Comparison of ENCODE assay signal across 1 cellular context in the genomic region with DNA sequence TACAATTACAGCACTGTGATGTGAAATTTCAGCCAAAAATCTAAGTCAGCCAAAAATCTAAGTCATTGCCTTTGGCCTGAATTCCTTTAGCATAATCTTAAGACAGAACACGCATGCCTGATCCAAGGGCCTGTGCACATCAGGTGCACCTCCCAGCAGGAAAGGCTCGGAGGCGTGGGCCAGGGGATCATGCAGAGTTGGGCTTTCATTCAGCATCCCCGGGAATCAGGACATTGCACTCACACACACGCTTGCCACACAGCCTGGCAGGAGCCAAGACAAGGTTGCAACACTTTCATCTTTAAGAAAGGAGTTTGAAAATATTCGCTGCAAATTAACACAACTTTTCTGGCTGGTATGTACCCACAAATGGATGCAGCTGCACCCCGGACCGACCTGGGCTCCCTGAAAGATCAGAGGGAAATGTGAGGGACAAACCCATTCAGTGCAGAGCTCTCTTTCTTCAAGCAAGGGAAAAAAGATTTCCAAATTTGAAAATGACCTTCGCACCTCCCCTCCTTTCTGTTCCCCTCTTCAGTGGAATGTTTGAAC.
TF ChIP-seq lines count a peak whose summit lies in the region.

No MANE protein-coding gene starts in this region.

TF ChIP-seq in H1, 55 proteins besides CTCF, POLR2A, EP300 and RAD21:
- TF ChIP-seq, protein P1, sequence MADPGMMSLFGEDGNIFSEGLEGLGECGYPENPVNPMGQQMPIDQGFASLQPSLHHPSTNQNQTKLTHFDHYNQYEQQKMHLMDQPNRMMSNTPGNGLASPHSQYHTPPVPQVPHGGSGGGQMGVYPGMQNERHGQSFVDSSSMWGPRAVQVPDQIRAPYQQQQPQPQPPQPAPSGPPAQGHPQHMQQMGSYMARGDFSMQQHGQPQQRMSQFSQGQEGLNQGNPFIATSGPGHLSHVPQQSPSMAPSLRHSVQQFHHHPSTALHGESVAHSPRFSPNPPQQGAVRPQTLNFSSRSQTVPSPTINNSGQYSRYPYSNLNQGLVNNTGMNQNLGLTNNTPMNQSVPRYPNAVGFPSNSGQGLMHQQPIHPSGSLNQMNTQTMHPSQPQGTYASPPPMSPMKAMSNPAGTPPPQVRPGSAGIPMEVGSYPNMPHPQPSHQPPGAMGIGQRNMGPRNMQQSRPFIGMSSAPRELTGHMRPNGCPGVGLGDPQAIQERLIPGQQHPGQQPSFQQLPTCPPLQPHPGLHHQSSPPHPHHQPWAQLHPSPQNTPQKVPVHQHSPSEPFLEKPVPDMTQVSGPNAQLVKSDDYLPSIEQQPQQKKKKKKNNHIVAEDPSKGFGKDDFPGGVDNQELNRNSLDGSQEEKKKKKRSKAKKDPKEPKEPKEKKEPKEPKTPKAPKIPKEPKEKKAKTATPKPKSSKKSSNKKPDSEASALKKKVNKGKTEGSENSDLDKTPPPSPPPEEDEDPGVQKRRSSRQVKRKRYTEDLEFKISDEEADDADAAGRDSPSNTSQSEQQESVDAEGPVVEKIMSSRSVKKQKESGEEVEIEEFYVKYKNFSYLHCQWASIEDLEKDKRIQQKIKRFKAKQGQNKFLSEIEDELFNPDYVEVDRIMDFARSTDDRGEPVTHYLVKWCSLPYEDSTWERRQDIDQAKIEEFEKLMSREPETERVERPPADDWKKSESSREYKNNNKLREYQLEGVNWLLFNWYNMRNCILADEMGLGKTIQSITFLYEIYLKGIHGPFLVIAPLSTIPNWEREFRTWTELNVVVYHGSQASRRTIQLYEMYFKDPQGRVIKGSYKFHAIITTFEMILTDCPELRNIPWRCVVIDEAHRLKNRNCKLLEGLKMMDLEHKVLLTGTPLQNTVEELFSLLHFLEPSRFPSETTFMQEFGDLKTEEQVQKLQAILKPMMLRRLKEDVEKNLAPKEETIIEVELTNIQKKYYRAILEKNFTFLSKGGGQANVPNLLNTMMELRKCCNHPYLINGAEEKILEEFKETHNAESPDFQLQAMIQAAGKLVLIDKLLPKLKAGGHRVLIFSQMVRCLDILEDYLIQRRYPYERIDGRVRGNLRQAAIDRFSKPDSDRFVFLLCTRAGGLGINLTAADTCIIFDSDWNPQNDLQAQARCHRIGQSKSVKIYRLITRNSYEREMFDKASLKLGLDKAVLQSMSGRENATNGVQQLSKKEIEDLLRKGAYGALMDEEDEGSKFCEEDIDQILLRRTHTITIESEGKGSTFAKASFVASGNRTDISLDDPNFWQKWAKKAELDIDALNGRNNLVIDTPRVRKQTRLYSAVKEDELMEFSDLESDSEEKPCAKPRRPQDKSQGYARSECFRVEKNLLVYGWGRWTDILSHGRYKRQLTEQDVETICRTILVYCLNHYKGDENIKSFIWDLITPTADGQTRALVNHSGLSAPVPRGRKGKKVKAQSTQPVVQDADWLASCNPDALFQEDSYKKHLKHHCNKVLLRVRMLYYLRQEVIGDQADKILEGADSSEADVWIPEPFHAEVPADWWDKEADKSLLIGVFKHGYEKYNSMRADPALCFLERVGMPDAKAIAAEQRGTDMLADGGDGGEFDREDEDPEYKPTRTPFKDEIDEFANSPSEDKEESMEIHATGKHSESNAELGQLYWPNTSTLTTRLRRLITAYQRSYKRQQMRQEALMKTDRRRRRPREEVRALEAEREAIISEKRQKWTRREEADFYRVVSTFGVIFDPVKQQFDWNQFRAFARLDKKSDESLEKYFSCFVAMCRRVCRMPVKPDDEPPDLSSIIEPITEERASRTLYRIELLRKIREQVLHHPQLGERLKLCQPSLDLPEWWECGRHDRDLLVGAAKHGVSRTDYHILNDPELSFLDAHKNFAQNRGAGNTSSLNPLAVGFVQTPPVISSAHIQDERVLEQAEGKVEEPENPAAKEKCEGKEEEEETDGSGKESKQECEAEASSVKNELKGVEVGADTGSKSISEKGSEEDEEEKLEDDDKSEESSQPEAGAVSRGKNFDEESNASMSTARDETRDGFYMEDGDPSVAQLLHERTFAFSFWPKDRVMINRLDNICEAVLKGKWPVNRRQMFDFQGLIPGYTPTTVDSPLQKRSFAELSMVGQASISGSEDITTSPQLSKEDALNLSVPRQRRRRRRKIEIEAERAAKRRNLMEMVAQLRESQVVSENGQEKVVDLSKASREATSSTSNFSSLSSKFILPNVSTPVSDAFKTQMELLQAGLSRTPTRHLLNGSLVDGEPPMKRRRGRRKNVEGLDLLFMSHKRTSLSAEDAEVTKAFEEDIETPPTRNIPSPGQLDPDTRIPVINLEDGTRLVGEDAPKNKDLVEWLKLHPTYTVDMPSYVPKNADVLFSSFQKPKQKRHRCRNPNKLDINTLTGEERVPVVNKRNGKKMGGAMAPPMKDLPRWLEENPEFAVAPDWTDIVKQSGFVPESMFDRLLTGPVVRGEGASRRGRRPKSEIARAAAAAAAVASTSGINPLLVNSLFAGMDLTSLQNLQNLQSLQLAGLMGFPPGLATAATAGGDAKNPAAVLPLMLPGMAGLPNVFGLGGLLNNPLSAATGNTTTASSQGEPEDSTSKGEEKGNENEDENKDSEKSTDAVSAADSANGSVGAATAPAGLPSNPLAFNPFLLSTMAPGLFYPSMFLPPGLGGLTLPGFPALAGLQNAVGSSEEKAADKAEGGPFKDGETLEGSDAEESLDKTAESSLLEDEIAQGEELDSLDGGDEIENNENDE (IDR thresholded peaks at IDR 0.05; ENCODE audit: insufficient replicate concordance, low read length): no peak
- TF ChIP-seq SP4 (IDR thresholded peaks at IDR 0.05; ENCODE audit: low read length) (no peak), JUN (IDR thresholded peaks at IDR 0.05; ENCODE audit: low read depth, low read length) (no peak)
